Comparison of ENCODE assay signal across 27 cellular contexts in the genomic region with DNA sequence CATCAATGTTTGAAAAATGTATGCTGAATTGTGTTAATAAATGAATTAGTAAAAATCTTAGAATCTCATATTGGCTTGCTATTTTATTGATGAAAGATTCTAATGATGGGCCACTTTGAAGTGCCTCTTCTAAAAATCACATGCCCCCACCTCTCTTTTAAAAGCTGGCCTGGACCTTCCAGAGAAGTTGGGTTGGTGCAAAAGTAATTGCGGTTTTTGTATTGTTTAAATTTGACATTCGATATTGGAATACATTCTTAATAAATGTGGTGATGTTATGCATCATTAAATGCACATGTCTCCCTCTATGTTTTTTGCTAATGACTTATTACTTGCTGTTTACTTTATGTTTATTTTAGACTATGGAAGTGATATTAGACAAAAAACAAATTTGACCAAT.
"Had no signal": no experiment of that assay in that cellular context is flagged by ENCODE, and none has a peak within 500 bp of the region (broad histone marks: within the 10 kb centered on the region; RNA-seq: fewer than 3 reads in every experiment).

No MANE protein-coding gene starts in this region.

- FAIRE-seq: urothelium cell line had no signal

- H3K4me3 ChIP-seq: stomach, suprapubic skin, testis, thoracic aorta, thyroid gland, tibial artery, tibial nerve, transverse colon, upper lobe of left lung, upper lobe of right lung, uterus, vagina had no signal

- H3K27ac ChIP-seq: stomach, suprapubic skin, testis, thoracic aorta, thyroid gland, tibial artery, tibial nerve, transverse colon, upper lobe of left lung, upper lobe of right lung, uterus, vagina had no signal

- H3K27me3 ChIP-seq: suprapubic skin, testis, thyroid gland, tibial artery, tibial nerve, transverse colon, upper lobe of left lung, upper lobe of right lung, uterus, vagina had no signal

- H3K36me3 ChIP-seq: stomach, suprapubic skin, thoracic aorta, thyroid gland, tibial artery, tibial nerve, transverse colon, upper lobe of left lung, upper lobe of right lung, uterus, vagina had no signal

- H3K9me3 ChIP-seq: stomach, suprapubic skin, testis, thoracic aorta, thyroid gland, tibial artery, tibial nerve, transverse colon, upper lobe of left lung, upper lobe of right lung, uterus, vagina had no signal

- ATAC-seq: stimulated activated effector memory CD8-positive, alpha-beta T cell treated with anti-CD3 and anti-CD28 coated beads, Interleukin-12 subunit alpha, Interleukin-12 subunit beta, amount 100 ng/mL, for 72 hours; stimulated activated memory B cell treated with anti-CD40 and anti-IgM and Interleukin-4, amounts not matched to agents 10 μg/mL and 1 μg/mL and 100 μg/mL, for 72 hours; stimulated activated naive B cell treated with anti-CD40 and anti-IgM and Interleukin-4, amounts not matched to agents 10 μg/mL and 1 μg/mL and 100 μg/mL, for 72 hours; stimulated activated naive CD8-positive, alpha-beta T cell treated with anti-CD3 and anti-CD28 coated beads, Interleukin-15, amount 100 ng/mL, for 72 hours; stimulated activated naive CD8-positive, alpha-beta T cell treated with anti-CD3 and anti-CD28 coated beads, Interleukin-15, Interleukin-2, amounts not matched to agents 100 U/mL and 50 U/mL, for 24 hours; upper lobe of right lung had no signal

- H3K4me1 ChIP-seq: stomach, suprapubic skin, testis, thyroid gland, tibial artery, tibial nerve, transverse colon, upper lobe of left lung, upper lobe of right lung, uterus, vagina had no signal

- DNase-seq: stimulated activated CD4-positive, alpha-beta T cell treated with anti-CD3 and anti-CD28 coated beads, Interleukin-2, amount 100 ng/mL, for 48 hours; stimulated activated CD4-positive, alpha-beta T cell treated with anti-CD3 and anti-CD28 coated beads, Interleukin-4, amount 100 ng/mL, for 1 hour; stimulated activated CD4-positive, alpha-beta T cell treated with anti-CD3 and anti-CD28 coated beads, Interleukin-4, amount 100 ng/mL, for 24 hours; stimulated activated CD4-positive, alpha-beta T cell treated with anti-CD3 and anti-CD28 coated beads, Interleukin-4, amount 100 ng/mL, for 4 hours; stimulated activated CD8-positive, alpha-beta memory T cell treated with anti-CD3 and anti-CD28 coated beads, Interleukin-4, amount 100 ng/mL, for 48 hours; stimulated activated naive B cell treated with anti-CD40 and anti-IgM and Interleukin-4, amounts not matched to agents 10 μg/mL and 1 μg/mL and 100 μg/mL, for 72 hours; stimulated activated naive CD4-positive, alpha-beta T cell; stimulated activated naive CD4-positive, alpha-beta T cell treated with Interleukin-2 at 50 U/mL for 16 hours; stimulated activated naive CD8-positive, alpha-beta T cell treated with anti-CD3 and anti-CD28 coated beads, Interleukin-15, amount 100 ng/mL, for 72 hours; stimulated activated naive CD8-positive, alpha-beta T cell treated with anti-CD3 and anti-CD28 coated beads, Interleukin-15, Interleukin-2, amounts not matched to agents 100 U/mL and 50 U/mL, for 24 hours; stomach; substantia nigra; testis; thyroid gland; tibial artery; transverse colon; trophoblast cell; upper lobe of left lung; upper lobe of right lung; uterus had no signal
